In the genomic region with DNA sequence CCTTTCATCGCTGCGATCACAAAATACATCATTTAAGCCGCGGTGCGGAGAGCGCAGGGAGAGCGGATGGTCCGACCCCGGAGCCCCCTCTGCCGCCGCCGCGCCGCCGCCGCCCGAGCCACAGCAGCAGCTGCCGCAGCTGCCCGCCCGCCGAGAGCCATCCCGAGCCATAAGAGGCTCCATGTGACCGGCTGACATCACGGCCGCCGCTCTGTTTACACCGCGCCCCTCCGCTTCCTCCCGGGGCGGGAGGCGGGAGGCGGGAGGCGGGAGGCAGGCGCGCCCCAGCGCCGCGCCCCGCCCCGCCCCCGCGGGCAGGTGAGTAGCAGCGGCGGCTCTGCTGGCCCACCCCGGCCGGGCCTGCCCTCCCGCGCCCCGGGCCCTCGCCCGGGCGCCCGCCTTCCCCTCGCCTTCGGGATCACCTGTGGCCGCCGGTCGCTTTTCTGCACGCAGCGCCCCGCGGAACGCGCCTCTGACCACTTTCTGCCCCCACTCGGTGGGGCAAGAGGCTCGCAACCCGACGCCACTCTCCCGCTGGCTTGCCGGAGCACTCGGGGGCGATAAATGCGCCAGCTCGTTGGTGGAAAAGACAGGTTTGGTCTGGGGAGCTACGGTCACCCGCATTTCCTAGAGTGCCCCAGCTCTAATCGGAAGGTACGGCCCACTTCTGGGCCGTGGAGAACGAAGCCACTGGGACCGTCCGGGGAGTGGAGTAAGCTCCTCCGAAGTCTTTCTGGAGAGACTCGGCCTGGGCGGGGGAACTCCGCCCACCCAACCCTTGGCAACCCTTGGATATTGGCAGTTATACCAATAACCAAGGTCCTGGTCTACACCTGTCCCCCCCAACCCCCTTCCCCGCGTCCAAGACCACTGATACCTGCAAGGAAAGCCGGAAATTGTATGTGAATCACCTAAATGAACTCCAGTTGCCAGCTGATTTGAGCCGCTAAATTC, we compare ENCODE assay signal across 1 cellular context.
A peak's percentile ranks its signal among the peaks of the same experiment; 100 is the strongest.
TF ChIP-seq lines count a peak whose summit lies in the region.

No MANE protein-coding gene starts in this region.

TF ChIP-seq in HepG2, 621 proteins besides CTCF, POLR2A, EP300 and RAD21 (continued from another document and continues in another):
- TF ChIP-seq CSRNP1 (CRISPR knock-in tag; IDR thresholded peaks at IDR 0.05): 0 out of 2 replicates have a peak, but pooled peaks have one; percentile 29
- 0 out of 2 replicates have a peak, but pooled peaks have one; percentile 29 for TF ChIP-seq NKX3-1 (CRISPR knock-in tag; IDR thresholded peaks at IDR 0.05)
- TF ChIP-seq ZNF589 (CRISPR knock-in tag; conservative IDR thresholded peaks at IDR 0.05): 0 out of 2 replicates have a peak, but pooled peaks have one; percentile 19
- TF ChIP-seq NPAS2 (CRISPR knock-in tag; IDR thresholded peaks at IDR 0.05; ENCODE audit: borderline replicate concordance): no peak
- peak; percentile 41; the same call in 1 of the 2 replicates for TF ChIP-seq ZMYM4 (CRISPR knock-in tag; IDR thresholded peaks at IDR 0.05)
- no peak; the same call in 1 of the 2 replicates for TF ChIP-seq HES4 (CRISPR knock-in tag; IDR thresholded peaks at IDR 0.05; ENCODE audit: borderline replicate concordance)
- peak; percentile 54 for TF ChIP-seq PHF8 (CRISPR knock-in tag; IDR thresholded peaks at IDR 0.05)
- peak; percentile 62 for TF ChIP-seq ZEB1 (IDR thresholded peaks at IDR 0.05; ENCODE audit: insufficient replicate concordance, low read depth)
- peak; percentile 26 for TF ChIP-seq STAG1 (CRISPR knock-in tag; IDR thresholded peaks at IDR 0.05)
- 0 out of 2 replicates have a peak, but pooled peaks have one; percentile 48 for TF ChIP-seq ZNF264 (CRISPR knock-in tag; IDR thresholded peaks at IDR 0.05)
- TF ChIP-seq, protein P1, sequence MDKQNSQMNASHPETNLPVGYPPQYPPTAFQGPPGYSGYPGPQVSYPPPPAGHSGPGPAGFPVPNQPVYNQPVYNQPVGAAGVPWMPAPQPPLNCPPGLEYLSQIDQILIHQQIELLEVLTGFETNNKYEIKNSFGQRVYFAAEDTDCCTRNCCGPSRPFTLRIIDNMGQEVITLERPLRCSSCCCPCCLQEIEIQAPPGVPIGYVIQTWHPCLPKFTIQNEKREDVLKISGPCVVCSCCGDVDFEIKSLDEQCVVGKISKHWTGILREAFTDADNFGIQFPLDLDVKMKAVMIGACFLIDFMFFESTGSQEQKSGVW (CRISPR knock-in tag; IDR thresholded peaks at IDR 0.05; ENCODE audit: borderline replicate concordance): no peak
- TF ChIP-seq PCBP2 (optimal IDR thresholded peaks at IDR 0.05; ENCODE audit: low read depth, low read length, poor library complexity, severe bottlenecking): no peak
- no peak for TF ChIP-seq SOX6 (IDR thresholded peaks at IDR 0.05)
- TF ChIP-seq SOX6 (CRISPR knock-in tag; IDR thresholded peaks at IDR 0.05): peak; percentile 22; the same call in 1 of the 2 replicates
- TF ChIP-seq ZNF572 (CRISPR knock-in tag; IDR thresholded peaks at IDR 0.05): 0 out of 2 replicates have a peak, but pooled peaks have one; percentile 59
- TF ChIP-seq ZNF777 (CRISPR knock-in tag; IDR thresholded peaks at IDR 0.05): peak; percentile 97
- TF ChIP-seq CAMTA2 (CRISPR knock-in tag; IDR thresholded peaks at IDR 0.05; ENCODE audit: borderline replicate concordance): no peak
- TF ChIP-seq HOXA3 (CRISPR knock-in tag; IDR thresholded peaks at IDR 0.05): peak; percentile 26; the same call in 1 of the 2 replicates
- TF ChIP-seq GFI1 (CRISPR knock-in tag; IDR thresholded peaks at IDR 0.05; ENCODE audit: borderline replicate concordance): 0 out of 2 replicates have a peak, but pooled peaks have one; percentile 4
- peak; percentile 6; the same call in 1 of the 2 replicates for TF ChIP-seq TFDP1 (CRISPR knock-in tag; IDR thresholded peaks at IDR 0.05; ENCODE audit: borderline replicate concordance)
- TF ChIP-seq FOXA1 (IDR thresholded peaks at IDR 0.05): no peak
- TF ChIP-seq FOXA1 (CRISPR knock-in tag; IDR thresholded peaks at IDR 0.05): peak; percentile 85
- no peak for TF ChIP-seq RNF2 (conservative IDR thresholded peaks at IDR 0.05; ENCODE audit: low read depth)
- TF ChIP-seq ZNF839 (CRISPR knock-in tag; IDR thresholded peaks at IDR 0.05; ENCODE audit: borderline replicate concordance): 0 out of 2 replicates have a peak, but pooled peaks have one; percentile 67
- TF ChIP-seq ZNF333 (CRISPR knock-in tag; IDR thresholded peaks at IDR 0.05; ENCODE audit: borderline replicate concordance): 0 out of 2 replicates have a peak, but pooled peaks have one; percentile 63
- TF ChIP-seq, protein P2, sequence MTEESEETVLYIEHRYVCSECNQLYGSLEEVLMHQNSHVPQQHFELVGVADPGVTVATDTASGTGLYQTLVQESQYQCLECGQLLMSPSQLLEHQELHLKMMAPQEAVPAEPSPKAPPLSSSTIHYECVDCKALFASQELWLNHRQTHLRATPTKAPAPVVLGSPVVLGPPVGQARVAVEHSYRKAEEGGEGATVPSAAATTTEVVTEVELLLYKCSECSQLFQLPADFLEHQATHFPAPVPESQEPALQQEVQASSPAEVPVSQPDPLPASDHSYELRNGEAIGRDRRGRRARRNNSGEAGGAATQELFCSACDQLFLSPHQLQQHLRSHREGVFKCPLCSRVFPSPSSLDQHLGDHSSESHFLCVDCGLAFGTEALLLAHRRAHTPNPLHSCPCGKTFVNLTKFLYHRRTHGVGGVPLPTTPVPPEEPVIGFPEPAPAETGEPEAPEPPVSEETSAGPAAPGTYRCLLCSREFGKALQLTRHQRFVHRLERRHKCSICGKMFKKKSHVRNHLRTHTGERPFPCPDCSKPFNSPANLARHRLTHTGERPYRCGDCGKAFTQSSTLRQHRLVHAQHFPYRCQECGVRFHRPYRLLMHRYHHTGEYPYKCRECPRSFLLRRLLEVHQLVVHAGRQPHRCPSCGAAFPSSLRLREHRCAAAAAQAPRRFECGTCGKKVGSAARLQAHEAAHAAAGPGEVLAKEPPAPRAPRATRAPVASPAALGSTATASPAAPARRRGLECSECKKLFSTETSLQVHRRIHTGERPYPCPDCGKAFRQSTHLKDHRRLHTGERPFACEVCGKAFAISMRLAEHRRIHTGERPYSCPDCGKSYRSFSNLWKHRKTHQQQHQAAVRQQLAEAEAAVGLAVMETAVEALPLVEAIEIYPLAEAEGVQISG (CRISPR knock-in tag; IDR thresholded peaks at IDR 0.05): peak; percentile 59
- peak; percentile 13 to 68; a peak in 2 of 4 replicates for TF ChIP-seq HMGXB4 (CRISPR knock-in tag; IDR thresholded peaks at IDR 0.05; ENCODE audit: borderline replicate concordance in 1 of 2, low read depth in 1 of 2)
- TF ChIP-seq, protein P3, sequence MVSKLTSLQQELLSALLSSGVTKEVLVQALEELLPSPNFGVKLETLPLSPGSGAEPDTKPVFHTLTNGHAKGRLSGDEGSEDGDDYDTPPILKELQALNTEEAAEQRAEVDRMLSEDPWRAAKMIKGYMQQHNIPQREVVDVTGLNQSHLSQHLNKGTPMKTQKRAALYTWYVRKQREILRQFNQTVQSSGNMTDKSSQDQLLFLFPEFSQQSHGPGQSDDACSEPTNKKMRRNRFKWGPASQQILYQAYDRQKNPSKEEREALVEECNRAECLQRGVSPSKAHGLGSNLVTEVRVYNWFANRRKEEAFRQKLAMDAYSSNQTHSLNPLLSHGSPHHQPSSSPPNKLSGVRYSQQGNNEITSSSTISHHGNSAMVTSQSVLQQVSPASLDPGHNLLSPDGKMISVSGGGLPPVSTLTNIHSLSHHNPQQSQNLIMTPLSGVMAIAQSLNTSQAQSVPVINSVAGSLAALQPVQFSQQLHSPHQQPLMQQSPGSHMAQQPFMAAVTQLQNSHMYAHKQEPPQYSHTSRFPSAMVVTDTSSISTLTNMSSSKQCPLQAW (CRISPR knock-in tag; IDR thresholded peaks at IDR 0.05): peak; percentile 47; the same call in 1 of the 2 replicates
- TF ChIP-seq RBFOX2 (IDR thresholded peaks at IDR 0.05; ENCODE audit: low read depth, low read length): no peak
- TF ChIP-seq DR1 (CRISPR knock-in tag; IDR thresholded peaks at IDR 0.05): 0 out of 2 replicates have a peak, but pooled peaks have one; percentile 10
- TF ChIP-seq ELF3 (CRISPR knock-in tag; IDR thresholded peaks at IDR 0.05): peak; percentile 35; the same call in 1 of the 2 replicates
- peak; percentile 24; the same call in 1 of the 2 replicates for TF ChIP-seq PHF20 (CRISPR knock-in tag; IDR thresholded peaks at IDR 0.05)
- TF ChIP-seq, protein P4, sequence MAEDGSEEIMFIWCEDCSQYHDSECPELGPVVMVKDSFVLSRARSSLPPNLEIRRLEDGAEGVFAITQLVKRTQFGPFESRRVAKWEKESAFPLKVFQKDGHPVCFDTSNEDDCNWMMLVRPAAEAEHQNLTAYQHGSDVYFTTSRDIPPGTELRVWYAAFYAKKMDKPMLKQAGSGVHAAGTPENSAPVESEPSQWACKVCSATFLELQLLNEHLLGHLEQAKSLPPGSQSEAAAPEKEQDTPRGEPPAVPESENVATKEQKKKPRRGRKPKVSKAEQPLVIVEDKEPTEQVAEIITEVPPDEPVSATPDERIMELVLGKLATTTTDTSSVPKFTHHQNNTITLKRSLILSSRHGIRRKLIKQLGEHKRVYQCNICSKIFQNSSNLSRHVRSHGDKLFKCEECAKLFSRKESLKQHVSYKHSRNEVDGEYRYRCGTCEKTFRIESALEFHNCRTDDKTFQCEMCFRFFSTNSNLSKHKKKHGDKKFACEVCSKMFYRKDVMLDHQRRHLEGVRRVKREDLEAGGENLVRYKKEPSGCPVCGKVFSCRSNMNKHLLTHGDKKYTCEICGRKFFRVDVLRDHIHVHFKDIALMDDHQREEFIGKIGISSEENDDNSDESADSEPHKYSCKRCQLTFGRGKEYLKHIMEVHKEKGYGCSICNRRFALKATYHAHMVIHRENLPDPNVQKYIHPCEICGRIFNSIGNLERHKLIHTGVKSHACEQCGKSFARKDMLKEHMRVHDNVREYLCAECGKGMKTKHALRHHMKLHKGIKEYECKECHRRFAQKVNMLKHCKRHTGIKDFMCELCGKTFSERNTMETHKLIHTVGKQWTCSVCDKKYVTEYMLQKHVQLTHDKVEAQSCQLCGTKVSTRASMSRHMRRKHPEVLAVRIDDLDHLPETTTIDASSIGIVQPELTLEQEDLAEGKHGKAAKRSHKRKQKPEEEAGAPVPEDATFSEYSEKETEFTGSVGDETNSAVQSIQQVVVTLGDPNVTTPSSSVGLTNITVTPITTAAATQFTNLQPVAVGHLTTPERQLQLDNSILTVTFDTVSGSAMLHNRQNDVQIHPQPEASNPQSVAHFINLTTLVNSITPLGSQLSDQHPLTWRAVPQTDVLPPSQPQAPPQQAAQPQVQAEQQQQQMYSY (CRISPR knock-in tag; IDR thresholded peaks at IDR 0.05): 0 out of 2 replicates have a peak, but pooled peaks have one; percentile 25
- 0 out of 4 replicates have a peak, but pooled peaks of 1 of the 2 experiments have one; percentile 29 for TF ChIP-seq KLF16 (CRISPR knock-in tag; IDR thresholded peaks at IDR 0.05)
- no peak for TF ChIP-seq MAFG (CRISPR knock-in tag; IDR thresholded peaks at IDR 0.05)
- TF ChIP-seq AHR (CRISPR knock-in tag; IDR thresholded peaks at IDR 0.05): peak; percentile 70; the same call in 1 of the 2 replicates
- peak; percentile 22; the same call in 1 of the 2 replicates for TF ChIP-seq ATF7-NPFF (CRISPR knock-in tag; IDR thresholded peaks at IDR 0.05; ENCODE audit: low read depth)
- peak; percentile 5; the same call in 1 of the 2 replicates for TF ChIP-seq ZNF441 (CRISPR knock-in tag; IDR thresholded peaks at IDR 0.05; ENCODE audit: borderline replicate concordance)
- TF ChIP-seq ZMYM3 (CRISPR knock-in tag; IDR thresholded peaks at IDR 0.05): 0 out of 2 replicates have a peak, but pooled peaks have one; percentile 24
- no peak for TF ChIP-seq GABPA (IDR thresholded peaks at IDR 0.05; ENCODE audit: low read depth, low read length)
- TF ChIP-seq GABPA (CRISPR knock-in tag; IDR thresholded peaks at IDR 0.05; ENCODE audit: low read depth): peak; percentile 7; the same call in 1 of the 2 replicates
- TF ChIP-seq, protein P5, sequence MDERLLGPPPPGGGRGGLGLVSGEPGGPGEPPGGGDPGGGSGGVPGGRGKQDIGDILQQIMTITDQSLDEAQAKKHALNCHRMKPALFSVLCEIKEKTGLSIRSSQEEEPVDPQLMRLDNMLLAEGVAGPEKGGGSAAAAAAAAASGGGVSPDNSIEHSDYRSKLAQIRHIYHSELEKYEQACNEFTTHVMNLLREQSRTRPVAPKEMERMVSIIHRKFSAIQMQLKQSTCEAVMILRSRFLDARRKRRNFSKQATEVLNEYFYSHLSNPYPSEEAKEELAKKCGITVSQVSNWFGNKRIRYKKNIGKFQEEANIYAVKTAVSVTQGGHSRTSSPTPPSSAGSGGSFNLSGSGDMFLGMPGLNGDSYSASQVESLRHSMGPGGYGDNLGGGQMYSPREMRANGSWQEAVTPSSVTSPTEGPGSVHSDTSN (CRISPR knock-in tag; IDR thresholded peaks at IDR 0.05): no peak
- TF ChIP-seq KDM5B (CRISPR knock-in tag; IDR thresholded peaks at IDR 0.05; ENCODE audit: borderline replicate concordance): peak; percentile 65
